Comparison of ENCODE assay signal across 10 cellular contexts in the genomic region with DNA sequence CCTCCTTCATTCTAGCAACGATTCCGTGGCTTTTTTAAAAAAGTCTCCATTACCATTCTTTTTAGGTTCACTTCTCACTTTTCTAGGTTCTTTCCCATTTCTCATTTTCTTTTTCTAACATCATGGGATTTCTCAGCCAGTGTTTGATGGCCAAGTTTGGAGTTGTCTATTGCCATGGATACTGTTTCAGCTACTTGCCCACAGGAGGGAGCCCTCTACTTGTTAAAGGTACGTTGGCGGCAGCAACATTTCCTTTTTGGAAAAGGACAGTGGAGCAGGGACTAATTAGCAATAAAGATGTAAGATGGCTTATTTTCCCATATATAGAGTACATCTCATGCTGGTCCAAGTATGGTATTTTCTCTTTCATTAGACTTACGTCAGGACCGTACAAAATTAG.
A peak's percentile ranks its signal among the peaks of the same experiment; 100 is the strongest.
DNase-seq lines count a peak whose midpoint lies in the region; ATAC-seq and TF ChIP-seq lines count a peak whose summit lies in the region.
"Had no signal": no experiment of that assay in that cellular context is flagged by ENCODE, and none has a peak within 500 bp of the region (broad histone marks: within the 10 kb centered on the region; RNA-seq: fewer than 3 reads in every experiment).

No MANE protein-coding gene starts in this region.

- no peak overlapping the region for H3K4me2 ChIP-seq in OCI-LY7 (ENCODE audit: low read length)
- H3K4me2 ChIP-seq: BLaER1 treated with 17β-estradiol and CSF1 and Interleukin-3, amounts not matched to agents 10 nM and 100 nM had no signal

- BruUV-seq in OCI-LY7 (replicated peaks; lab: Mats Ljungman, UMichigan): no TSS peak

- H3K9me3 ChIP-seq in OCI-LY7 (ENCODE audit: low read length) (no peaks in the 10 kb centered on the region), upper lobe of right lung (peaks cover 7% of the 10 kb centered on the region)
- H3K9me3 ChIP-seq: ascending aorta had no signal

- no peaks in the 10 kb centered on the region for H4K20me1 ChIP-seq in OCI-LY7 (ENCODE audit: insufficient read depth, low read length)
- H4K20me1 ChIP-seq: BLaER1 treated with 17β-estradiol and CSF1 and Interleukin-3, amounts not matched to agents 10 nM and 100 nM had no signal

- H3K9me2 ChIP-seq in OCI-LY7 (ENCODE audit: insufficient read depth, low read length): no peaks in the 10 kb centered on the region

- intact Hi-C loops in activated CD4-positive, alpha-beta T cell treated with anti-CD3 and anti-CD28 coated beads for 36 hours (cut with DNase I, micrococcal nuclease): no loop called here
- intact Hi-C loops in OCI-LY7 (cut with micrococcal nuclease; ENCODE audit: unreplicated experiment) (no loop called here), upper lobe of right lung (cut with DNase I) (no loop called here)

- CTCF ChIA-PET in activated CD4-positive, alpha-beta T cell treated with anti-CD3 and anti-CD28 coated beads for 36 hours (lab: Charles Lee): no interaction called here
- CTCF ChIA-PET in OCI-LY7 (lab: Charles Lee; ENCODE audit: unreplicated experiment): no interaction called here

- H3K36me3 ChIP-seq in OCI-LY7 (ENCODE audit: insufficient read depth, low read length): no peaks in the 10 kb centered on the region
- no peaks in the 10 kb centered on the region for H3K36me3 ChIP-seq in upper lobe of right lung
- H3K36me3 ChIP-seq: ascending aorta; BLaER1 treated with 17β-estradiol and CSF1 and Interleukin-3, amounts not matched to agents 10 nM and 100 nM had no signal

- H3K4me1 Mint-ChIP-seq in activated CD4-positive, alpha-beta T cell treated with anti-CD3 and anti-CD28 coated beads for 36 hours: no peaks in the 10 kb centered on the region

- peak; percentile 7 for DNase-seq in activated CD4-positive, alpha-beta T cell treated with anti-CD3 and anti-CD28 coated beads for 36 hours
- DNase-seq in activated CD4-positive, alpha-beta T cell treated with anti-CD3 and anti-CD28 coated beads, Interleukin-2, amount 50 U/mL, for 4 hours: no peak
- DNase-seq in OCI-LY7 (ENCODE audit: low spot score) (no peak), glomerular visceral epithelial cell (ENCODE audit: extremely low spot score) (peak; percentile 62), upper lobe of right lung (no peak)
- DNase-seq in activated CD8-positive, alpha-beta memory T cell treated with anti-CD3 and anti-CD28 coated beads, Interleukin-2, amount 50 U/mL, for 48 hours: no peak

- no peaks in the 10 kb centered on the region for H3K27me3 ChIP-seq in upper lobe of right lung
- H3K27me3 ChIP-seq: ascending aorta; BLaER1 treated with 17β-estradiol and CSF1 and Interleukin-3, amounts not matched to agents 10 nM and 100 nM had no signal

- H3K27me3 Mint-ChIP-seq in activated CD4-positive, alpha-beta T cell treated with anti-CD3 and anti-CD28 coated beads for 36 hours: no peaks in the 10 kb centered on the region

- H3K9me3 Mint-ChIP-seq in activated CD4-positive, alpha-beta T cell treated with anti-CD3 and anti-CD28 coated beads for 36 hours (ENCODE audit: low read depth): peaks cover 16% of the 10 kb centered on the region

- H3K4me1 ChIP-seq in OCI-LY7 (ENCODE audit: insufficient read depth, low read length, poor library complexity, severe bottlenecking) (no peaks in the 10 kb centered on the region), upper lobe of right lung (no peaks in the 10 kb centered on the region)
- H3K4me1 ChIP-seq: ascending aorta; BLaER1 treated with 17β-estradiol and CSF1 and Interleukin-3, amounts not matched to agents 10 nM and 100 nM had no signal

- H3K4me3 ChIP-seq in OCI-LY7 (ENCODE audit: low read depth, low read length, poor library complexity, severe bottlenecking) (no peak overlapping the region), upper lobe of right lung (no peak overlapping the region)
- H3K4me3 ChIP-seq: ascending aorta; BLaER1 treated with 17β-estradiol and CSF1 and Interleukin-3, amounts not matched to agents 10 nM and 100 nM had no signal

- no peak for ATAC-seq in activated CD4-positive, alpha-beta T cell treated with anti-CD3 and anti-CD28 coated beads for 36 hours
- ATAC-seq in upper lobe of right lung (peak; percentile 45), GM18520 (IDR thresholded peaks at IDR 0.05; ENCODE audit: unreplicated experiment) (no peak), HG03175 (IDR thresholded peaks at IDR 0.05; ENCODE audit: unreplicated experiment) (no peak)

- no peaks in the 10 kb centered on the region for H3K79me2 ChIP-seq in OCI-LY7 (ENCODE audit: insufficient read depth, low read depth, low read length)

- POLR2A ChIA-PET in activated CD4-positive, alpha-beta T cell treated with anti-CD3 and anti-CD28 coated beads for 36 hours (lab: Charles Lee): no interaction called here
- POLR2A ChIA-PET in OCI-LY7 (lab: Charles Lee): no interaction called here

- H3K27ac Mint-ChIP-seq in activated CD4-positive, alpha-beta T cell treated with anti-CD3 and anti-CD28 coated beads for 36 hours: no peak overlapping the region

- H3K27ac ChIP-seq in OCI-LY7 (ENCODE audit: low read depth, low read length, poor library complexity, severe bottlenecking) (no peak overlapping the region), upper lobe of right lung (no peak overlapping the region)
- H3K27ac ChIP-seq: ascending aorta; BLaER1 treated with 17β-estradiol and CSF1 and Interleukin-3, amounts not matched to agents 10 nM and 100 nM had no signal

- peak; percentile 49 for TF ChIP-seq CTCF in OCI-LY7 (conservative IDR thresholded peaks at IDR 0.05; ENCODE audit: low read length)
- TF ChIP-seq CTCF in upper lobe of right lung (IDR thresholded peaks at IDR 0.05): peak; percentile 29

- no peak overlapping the region for H3K4me3 Mint-ChIP-seq in activated CD4-positive, alpha-beta T cell treated with anti-CD3 and anti-CD28 coated beads for 36 hours

- H3K36me3 Mint-ChIP-seq in activated CD4-positive, alpha-beta T cell treated with anti-CD3 and anti-CD28 coated beads for 36 hours (ENCODE audit: low read depth): no peaks in the 10 kb centered on the region

- H2AFZ ChIP-seq in OCI-LY7 (ENCODE audit: low read length): no peak overlapping the region

Comparison
In these comparisons a context has a peak if more than half of its experiments do, and no peak if none do; other contexts are left out.
1. DNase-seq: peak in activated CD4-positive, alpha-beta T cell treated with anti-CD3 and anti-CD28 coated beads for 36 hours (single experiment) and glomerular visceral epithelial cell (single experiment); none in activated CD4-positive, alpha-beta T cell treated with anti-CD3 and anti-CD28 coated beads, Interleukin-2, amount 50 U/mL, for 4 hours (0 of 2), OCI-LY7 (single experiment), upper lobe of right lung (single experiment) and activated CD8-positive, alpha-beta memory T cell treated with anti-CD3 and anti-CD28 coated beads, Interleukin-2, amount 50 U/mL, for 48 hours (single experiment).